In genomic region chr12:1832801-1833595, GRCh38 we compare ENCODE assay signal across 1 cellular context.
TF ChIP-seq lines count a peak whose summit lies in the region.

No MANE protein-coding gene starts in this region.

TF ChIP-seq in H1, 55 proteins besides CTCF, POLR2A, EP300 and RAD21:
- TF ChIP-seq GTF2F1 (IDR thresholded peaks at IDR 0.05; ENCODE audit: borderline replicate concordance, low read depth, low read length) = no peak
- no peak for TF ChIP-seq TEAD4 (IDR thresholded peaks at IDR 0.05; ENCODE audit: low read depth, low read length)
- TF ChIP-seq CHD1 (IDR thresholded peaks at IDR 0.05; ENCODE audit: low read depth, low read length) = no peak
- TF ChIP-seq SP2 (IDR thresholded peaks at IDR 0.05; ENCODE audit: low read length) = no peak
- no peak for TF ChIP-seq MAFK (IDR thresholded peaks at IDR 0.05; ENCODE audit: low read depth, low read length)
- no peak for TF ChIP-seq KDM5A (IDR thresholded peaks at IDR 0.05; ENCODE audit: low read length)
- no peak for TF ChIP-seq SIRT6 (IDR thresholded peaks at IDR 0.05; ENCODE audit: low read length)
- no peak for TF ChIP-seq JUN (IDR thresholded peaks at IDR 0.05; ENCODE audit: low read depth, low read length)
- no peak for TF ChIP-seq MAX (IDR thresholded peaks at IDR 0.05)
- TF ChIP-seq HDAC2 (IDR thresholded peaks at IDR 0.05; ENCODE audit: borderline replicate concordance in 1 of 2, low read depth in 2 of 2, low read length in 2 of 2) = no peak
- TF ChIP-seq SP1 (IDR thresholded peaks at IDR 0.05; ENCODE audit: low read depth, low read length) = no peak
- TF ChIP-seq SAP30 (IDR thresholded peaks at IDR 0.05; ENCODE audit: insufficient read depth, insufficient replicate concordance, low read length) = no peak
- TF ChIP-seq BACH1 (IDR thresholded peaks at IDR 0.05; ENCODE audit: low read length) = no peak
- no peak for TF ChIP-seq GABPA (IDR thresholded peaks at IDR 0.05; ENCODE audit: borderline replicate concordance, insufficient read depth, low read length)
